Comparison of ENCODE assay signal across 8 cellular contexts in the genomic region with DNA sequence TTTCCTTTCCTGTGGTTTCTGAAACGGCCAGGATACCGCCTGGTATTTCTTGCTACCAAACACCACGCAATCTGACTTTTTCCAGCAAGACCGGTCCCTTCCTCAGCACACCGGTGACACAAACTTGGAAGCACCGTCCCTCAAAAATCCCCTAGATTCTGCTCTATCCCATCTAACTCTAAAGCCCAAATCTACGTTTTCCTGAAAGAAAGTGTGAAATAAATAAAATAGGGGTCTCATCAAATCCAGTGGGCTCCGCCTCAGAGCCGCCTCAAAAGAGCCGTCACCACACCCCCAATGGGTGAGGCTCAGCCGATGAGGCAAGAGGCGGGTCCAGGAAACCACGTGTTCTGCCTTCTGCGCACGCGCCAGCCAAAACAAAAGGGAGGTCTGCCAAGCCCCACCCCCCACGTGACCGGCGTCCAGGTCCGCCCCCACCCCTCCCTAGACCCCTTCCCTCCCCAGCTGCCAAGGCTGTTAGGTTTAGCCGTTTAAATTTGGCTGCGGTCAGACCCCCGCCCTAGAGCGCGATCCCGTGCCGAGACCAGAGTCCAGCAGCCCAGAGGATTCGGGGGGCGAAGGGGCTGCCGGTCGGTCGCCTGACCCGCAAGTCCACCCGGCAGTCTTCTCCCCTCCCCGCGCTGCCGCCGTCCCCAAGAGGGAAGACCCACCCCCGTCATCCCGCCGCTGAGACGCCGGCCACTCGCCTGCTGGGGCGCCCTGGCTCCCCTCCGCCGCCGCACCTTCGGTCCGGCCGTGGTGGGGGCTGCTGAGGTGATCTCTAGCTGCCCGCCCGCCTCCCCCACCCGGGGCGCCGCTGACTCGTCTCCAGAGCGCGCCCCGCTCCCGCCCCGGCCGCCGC. TPM values are rescaled to one million over a fixed set of nuclear protein-coding genes. Genes with fewer than 3 reads are reported as not detected.
DNase-seq lines count a peak whose midpoint lies in the region; ATAC-seq and TF ChIP-seq lines count a peak whose summit lies in the region.

No MANE protein-coding gene starts in this region.

- H3K4me3 Mint-ChIP-seq in IgD-negative memory B cell, result peak overlapping the region; percentile 95 to 99 (median 98)

- peak overlapping the region; percentile 62 for H3K4me3 ChIP-seq in mucosa of descending colon

- H3K27me3 Mint-ChIP-seq in IgD-negative memory B cell, result peaks cover 6% of the 10 kb centered on the region

- H3K27ac Mint-ChIP-seq in IgD-negative memory B cell, result peak overlapping the region; percentile 95 to 96 (median 95)

- peaks cover 4% of the 10 kb centered on the region for H3K36me3 Mint-ChIP-seq in IgD-negative memory B cell

- peaks cover 8 to 25% (median 14%) of the 10 kb centered on the region in 3 donors for H3K4me1 Mint-ChIP-seq in IgD-negative memory B cell

- no peaks in the 10 kb centered on the region for H3K9me3 Mint-ChIP-seq in IgD-negative memory B cell

- intact Hi-C loops in mucosa of descending colon (cut with DNase I, micrococcal nuclease), result no loop called here

- H3K27ac ChIP-seq in epithelial cell of prostate, result peak overlapping the region; percentile 95

- H3K36me3 ChIP-seq in mucosa of descending colon (ENCODE audit: low read depth), result no peaks in the 10 kb centered on the region

- peak; percentile 64 for ATAC-seq in GM21576 (IDR thresholded peaks at IDR 0.05; ENCODE audit: unreplicated experiment)
- ATAC-seq in mucosa of descending colon, result peak; percentile 87

- DNase-seq in DMS153 (lab: John Stamatoyannopoulos, UW), result peak; percentile 81
- DNase-seq in OCI-M1 (lab: John Stamatoyannopoulos, UW), result peak; percentile 97
- DNase-seq in activated T-cell treated with anti-CD3 and anti-CD28 coated beads, Interleukin-2, amount 50 U/mL, for 1 hour, result peak; percentile 96
- peak; percentile 64 for DNase-seq in epithelial cell of prostate (ENCODE audit: low read depth, low spot score)
- DNase-seq in mucosa of descending colon, result peak; percentile 97 to 99 (median 97)
- peak; percentile 96 for DNase-seq in stimulated activated CD8-positive, alpha-beta memory T cell treated with anti-CD3 and anti-CD28 coated beads, Interleukin-4, amount 100 ng/mL, for 1 hour (ENCODE audit: low read depth in 2 of 2, low spot score in 1 of 2)

- peaks cover 17% of the 10 kb centered on the region for H3K4me1 ChIP-seq in mucosa of descending colon (ENCODE audit: low read depth)

- no peaks in the 10 kb centered on the region for H3K9me3 ChIP-seq in mucosa of descending colon

- no peak for TF ChIP-seq CTCF in mucosa of descending colon (IDR thresholded peaks at IDR 0.05)

RNA-seq across cellular contexts. Expression of a gene that starts 0.5 kb away (rescaled TPM):
- 0.90 TPM for polyA plus RNA-seq in IgD-negative memory B cell
- 10 to 100 TPM in 1 of 3 donors, 1 to 10 TPM in 2; 6.8 to 29.2 (median 7.7) TPM for total RNA-seq in mucosa of descending colon

RNA-seq across cellular contexts. Expression of a gene that starts 54.6 kb away (rescaled TPM):
- polyA plus RNA-seq in IgD-negative memory B cell, result not detected
- under 1 TPM in 2 of 3 donors, not detected in 1; 0.19 to 0.95 TPM for total RNA-seq in mucosa of descending colon

Comparison
In these comparisons a context has a peak if more than half of its experiments do, and no peak if none do; other contexts are left out.
1. Peak in every context shown above with its lines: DNase-seq, ATAC-seq, H3K4me3 ChIP-seq and H3K27ac ChIP-seq.